In genomic region chr1:192553741-192554140, GRCh38 we compare ENCODE assay signal across 17 cellular contexts. TPM values are rescaled to one million over a fixed set of nuclear protein-coding genes. Genes with fewer than 3 reads are reported as not detected.
DNase-seq lines count a peak whose midpoint lies in the region; ATAC-seq and FAIRE-seq lines count a peak whose summit lies in the region.
"Had no signal": no experiment of that assay in that cellular context is flagged by ENCODE, and none has a peak within 500 bp of the region (broad histone marks: within the 10 kb centered on the region; RNA-seq: fewer than 3 reads in every experiment).

No MANE protein-coding gene starts in this region.

- CTCF ChIA-PET in activated CD4-positive, alpha-beta T cell treated with anti-CD3 and anti-CD28 coated beads, Interleukin-2, amount 10 ng/mL, durations not matched to agents 7 days and 5 days (lab: Charles Lee), result interaction anchor here (0.7 to 2.5 kb wide), 6 partner anchors 10 to 61 kb away, joined by 3 to 13 read pairs (median 4); no protein-coding TSS in a partner anchor

- no peaks in the 10 kb centered on the region for H3K36me3 Mint-ChIP-seq in activated naive CD8-positive, alpha-beta T cell treated with anti-CD3 and anti-CD28 coated beads, Interleukin-2, amount 50 U/mL, for 24 hours (ENCODE audit: low read depth)
- peaks cover 9% of the 10 kb centered on the region for H3K36me3 Mint-ChIP-seq in natural killer cell treated with Interleukin-12 subunit alpha and Interleukin-12 subunit beta and Interleukin-15 and Interleukin-18, amount 100 ng/mL, for 72 hours
- H3K36me3 Mint-ChIP-seq in activated CD4-positive, alpha-beta T cell treated with anti-CD3 and anti-CD28 coated beads, Interleukin-2, amount 10 ng/mL, durations not matched to agents 7 days and 5 days (ENCODE audit: low read depth), result peaks cover 5% of the 10 kb centered on the region

- H3K27me3 Mint-ChIP-seq in activated naive CD8-positive, alpha-beta T cell treated with anti-CD3 and anti-CD28 coated beads, Interleukin-2, amount 50 U/mL, for 24 hours, result no peaks in the 10 kb centered on the region
- no peaks in the 10 kb centered on the region for H3K27me3 Mint-ChIP-seq in natural killer cell treated with Interleukin-12 subunit alpha and Interleukin-12 subunit beta and Interleukin-15 and Interleukin-18, amount 100 ng/mL, for 72 hours
- peaks cover 2% of the 10 kb centered on the region for H3K27me3 Mint-ChIP-seq in activated CD4-positive, alpha-beta T cell treated with anti-CD3 and anti-CD28 coated beads, Interleukin-2, amount 10 ng/mL, durations not matched to agents 7 days and 5 days
- H3K27me3 Mint-ChIP-seq: CD4-positive, alpha-beta T cell had no signal

- H3K4me1 Mint-ChIP-seq in activated naive CD8-positive, alpha-beta T cell treated with anti-CD3 and anti-CD28 coated beads, Interleukin-2, amount 50 U/mL, for 24 hours, result peaks cover 60% of the 10 kb centered on the region
- peaks cover 41 to 44% of the 10 kb centered on the region in 2 donors for H3K4me1 Mint-ChIP-seq in natural killer cell treated with Interleukin-12 subunit alpha and Interleukin-12 subunit beta and Interleukin-15 and Interleukin-18, amount 100 ng/mL, for 72 hours (ENCODE audit: low read depth in 2 of 2)
- H3K4me1 Mint-ChIP-seq in activated CD4-positive, alpha-beta T cell treated with anti-CD3 and anti-CD28 coated beads, Interleukin-2, amount 10 ng/mL, durations not matched to agents 7 days and 5 days, result peaks cover 31% of the 10 kb centered on the region

- DNase-seq in GM19239 (ENCODE audit: insufficient read length, low spot score), result no peak
- DNase-seq in activated naive CD8-positive, alpha-beta T cell treated with anti-CD3 and anti-CD28 coated beads, Interleukin-2, amount 50 U/mL, for 24 hours, result no peak
- no peak for DNase-seq in natural killer cell treated with Interleukin-12 subunit alpha and Interleukin-12 subunit beta and Interleukin-15 and Interleukin-18, amount 100 ng/mL, for 72 hours (ENCODE audit: low spot score)
- no peak for DNase-seq in activated CD4-positive, alpha-beta T cell treated with anti-CD3 and anti-CD28 coated beads, Interleukin-2, amount 10 ng/mL, durations not matched to agents 7 days and 5 days
- DNase-seq in NCI-H446 (lab: John Stamatoyannopoulos, UW), result no peak
- DNase-seq: Calu3; CD4-positive, alpha-beta T cell; GF-D8; NCI-H1105 treated with DMSO at 0.1 percent for 48 hours; NCI-H187; NCI-H69; RPMI8226; SIG-M5 had no signal

- peak overlapping the region; percentile 16 for H3K27ac Mint-ChIP-seq in activated naive CD8-positive, alpha-beta T cell treated with anti-CD3 and anti-CD28 coated beads, Interleukin-2, amount 50 U/mL, for 24 hours
- peak overlapping the region; percentile 83 to 96 for H3K27ac Mint-ChIP-seq in natural killer cell treated with Interleukin-12 subunit alpha and Interleukin-12 subunit beta and Interleukin-15 and Interleukin-18, amount 100 ng/mL, for 72 hours
- no peak overlapping the region for H3K27ac Mint-ChIP-seq in activated CD4-positive, alpha-beta T cell treated with anti-CD3 and anti-CD28 coated beads, Interleukin-2, amount 10 ng/mL, durations not matched to agents 7 days and 5 days

- no peak overlapping the region for H3K4me3 Mint-ChIP-seq in activated naive CD8-positive, alpha-beta T cell treated with anti-CD3 and anti-CD28 coated beads, Interleukin-2, amount 50 U/mL, for 24 hours
- peak overlapping the region; percentile 53 for H3K4me3 Mint-ChIP-seq in natural killer cell treated with Interleukin-12 subunit alpha and Interleukin-12 subunit beta and Interleukin-15 and Interleukin-18, amount 100 ng/mL, for 72 hours
- no peak overlapping the region for H3K4me3 Mint-ChIP-seq in activated CD4-positive, alpha-beta T cell treated with anti-CD3 and anti-CD28 coated beads, Interleukin-2, amount 10 ng/mL, durations not matched to agents 7 days and 5 days
- H3K4me3 Mint-ChIP-seq: CD4-positive, alpha-beta T cell had no signal

- H3K9me3 Mint-ChIP-seq in activated naive CD8-positive, alpha-beta T cell treated with anti-CD3 and anti-CD28 coated beads, Interleukin-2, amount 50 U/mL, for 24 hours, result no peaks in the 10 kb centered on the region
- H3K9me3 Mint-ChIP-seq in natural killer cell treated with Interleukin-12 subunit alpha and Interleukin-12 subunit beta and Interleukin-15 and Interleukin-18, amount 100 ng/mL, for 72 hours, result peaks cover 3% of the 10 kb centered on the region
- H3K9me3 Mint-ChIP-seq in activated CD4-positive, alpha-beta T cell treated with anti-CD3 and anti-CD28 coated beads, Interleukin-2, amount 10 ng/mL, durations not matched to agents 7 days and 5 days, result peaks cover 5% of the 10 kb centered on the region
- H3K9me3 Mint-ChIP-seq: CD4-positive, alpha-beta T cell had no signal

- ATAC-seq in activated naive CD8-positive, alpha-beta T cell treated with anti-CD3 and anti-CD28 coated beads, Interleukin-2, amount 50 U/mL, for 24 hours, result no peak
- ATAC-seq in natural killer cell treated with Interleukin-12 subunit alpha and Interleukin-12 subunit beta and Interleukin-15 and Interleukin-18, amount 100 ng/mL, for 72 hours, result no peak
- ATAC-seq in HG02970 (IDR thresholded peaks at IDR 0.05; ENCODE audit: low FRiP score, unreplicated experiment), result no peak
- ATAC-seq: HCT116 had no signal

- POLR2A ChIA-PET in activated CD4-positive, alpha-beta T cell treated with anti-CD3 and anti-CD28 coated beads, Interleukin-2, amount 10 ng/mL, durations not matched to agents 7 days and 5 days (lab: Charles Lee), result no interaction called here

- peak; percentile 34 for FAIRE-seq in G401.6 (lab: Jason Lieb, UNC)
- FAIRE-seq in GM19239 (lab: Jason Lieb, UNC), result peak; percentile 86

RNA-seq across cellular contexts. Expression of gene RGS1, which starts 21.8 kb away (rescaled TPM):
- 100 to 1,000 TPM in 1 of 2 donors, 10 to 100 TPM in 1; 67.6 to 143 TPM for total RNA-seq in natural killer cell treated with Interleukin-12 subunit alpha and Interleukin-12 subunit beta and Interleukin-15 and Interleukin-18, amount 100 ng/mL, for 72 hours
- total RNA-seq in activated CD4-positive, alpha-beta T cell treated with anti-CD3 and anti-CD28 coated beads, Interleukin-2, amount 10 ng/mL, durations not matched to agents 7 days and 5 days, result 10 to 100 TPM; 14.2 to 14.8 TPM
- total RNA-seq: Calu3, GM23248 had no signal

Comparison
In these comparisons a context has a peak if more than half of its experiments do, and no peak if none do; other contexts are left out.
1. RNA of gene RGS1, which starts 21.8 kb away (total RNA-seq): 67.6 to 143 TPM in natural killer cell treated with Interleukin-12 subunit alpha and Interleukin-12 subunit beta and Interleukin-15 and Interleukin-18, amount 100 ng/mL, for 72 hours; 14.2 to 14.8 TPM in activated CD4-positive, alpha-beta T cell treated with anti-CD3 and anti-CD28 coated beads, Interleukin-2, amount 10 ng/mL, durations not matched to agents 7 days and 5 days; every median in the first group is over 4 times any median in the second.